10 cellular contexts compared by ENCODE assay signal in genomic region chr17:76670020-76670707, GRCh38. TPM values are rescaled to one million over a fixed set of nuclear protein-coding genes. Genes with fewer than 3 reads are reported as not detected.
A peak's percentile ranks its signal among the peaks of the same experiment; 100 is the strongest.
DNase-seq lines count a peak whose midpoint lies in the region; ATAC-seq and TF ChIP-seq lines count a peak whose summit lies in the region.
"Had no signal": no experiment of that assay in that cellular context is flagged by ENCODE, and none has a peak within 500 bp of the region (broad histone marks: within the 10 kb centered on the region; RNA-seq: fewer than 3 reads in every experiment).

No MANE protein-coding gene starts in this region.

- peak overlapping the region in 1 of 2 donors; percentile 93 for H3K27ac Mint-ChIP-seq in stimulated activated naive CD8-positive, alpha-beta T cell treated with anti-CD3 and anti-CD28 coated beads, Interleukin-15, amount 100 ng/mL, for 72 hours
- peak overlapping the region; percentile 81 for H3K27ac Mint-ChIP-seq in memory B cell

- peaks cover 3% of the 10 kb centered on the region for H3K36me3 Mint-ChIP-seq in memory B cell
- H3K36me3 Mint-ChIP-seq: CD14-positive monocyte had no signal

- TF ChIP-seq CTCF in astrocyte of the spinal cord (IDR thresholded peaks at IDR 0.05; ENCODE audit: low read depth, low read length) (no peak), ovary (IDR thresholded peaks at IDR 0.05) (no peak)

- no peak for DNase-seq in stimulated activated naive CD8-positive, alpha-beta T cell treated with anti-CD3 and anti-CD28 coated beads, Interleukin-15, amount 100 ng/mL, for 72 hours
- DNase-seq in stimulated activated naive CD8-positive, alpha-beta T cell treated with anti-CD3 and anti-CD28 coated beads, Interleukin-15, Interleukin-2, amounts not matched to agents 100 U/mL and 50 U/mL, for 24 hours: no peak
- DNase-seq in astrocyte of the spinal cord (ENCODE audit: low read depth, low spot score): peak; percentile 34
- DNase-seq in memory B cell (ENCODE audit: low spot score in 2 of 2): no peak
- DNase-seq in ovary: no peak
- no peak for DNase-seq in HT-29 (ENCODE audit: low spot score)
- DNase-seq in retina: no peak
- no peak for DNase-seq in HuH-7 (ENCODE audit: low spot score)

- H3K9me3 ChIP-seq in ovary: no peaks in the 10 kb centered on the region

- TF ChIP-seq EP300 in ovary (IDR thresholded peaks at IDR 0.05): no peak

- H3K4me3 ChIP-seq in astrocyte of the spinal cord (ENCODE audit: low read depth, low read length) (no peak overlapping the region), ovary (no peak overlapping the region)

- no peaks in the 10 kb centered on the region for H3K36me3 ChIP-seq in ovary

- peak overlapping the region; percentile 87 to 93 for H3K4me3 Mint-ChIP-seq in stimulated activated naive CD8-positive, alpha-beta T cell treated with anti-CD3 and anti-CD28 coated beads, Interleukin-15, amount 100 ng/mL, for 72 hours
- H3K4me3 Mint-ChIP-seq in memory B cell: peak overlapping the region; percentile 87

- H3K4me1 Mint-ChIP-seq in stimulated activated naive CD8-positive, alpha-beta T cell treated with anti-CD3 and anti-CD28 coated beads, Interleukin-15, amount 100 ng/mL, for 72 hours: peaks cover 39% of the 10 kb centered on the region
- peaks cover 10% of the 10 kb centered on the region for H3K4me1 Mint-ChIP-seq in memory B cell

- H3K27ac ChIP-seq in ovary: no peak overlapping the region

- no peaks in the 10 kb centered on the region for H3K27me3 ChIP-seq in ovary

- H3K27me3 Mint-ChIP-seq in stimulated activated naive CD8-positive, alpha-beta T cell treated with anti-CD3 and anti-CD28 coated beads, Interleukin-15, amount 100 ng/mL, for 72 hours: no peaks in the 10 kb centered on the region
- H3K27me3 Mint-ChIP-seq in memory B cell: peaks cover 7% of the 10 kb centered on the region

- in situ Hi-C loops in astrocyte of the spinal cord (cut with HindIII; ENCODE audit: low sequenced_read_pairs): no loop called here

- no peak for TF ChIP-seq POLR2A in ovary (IDR thresholded peaks at IDR 0.05)

- intact Hi-C loops in ovary (cut with DNase I): loop anchor here in 1 of 4 donors (10.0 kb wide), 1 partner anchor 55 kb away; the partner anchor contains the start of genes JMJD6 and METTL23

- H3K9me3 Mint-ChIP-seq in stimulated activated naive CD8-positive, alpha-beta T cell treated with anti-CD3 and anti-CD28 coated beads, Interleukin-15, amount 100 ng/mL, for 72 hours: no peaks in the 10 kb centered on the region
- peaks cover 2% of the 10 kb centered on the region for H3K9me3 Mint-ChIP-seq in memory B cell

- H3K4me1 ChIP-seq in ovary (ENCODE audit: insufficient read depth): peaks cover 12% of the 10 kb centered on the region

- ATAC-seq in stimulated activated naive CD8-positive, alpha-beta T cell treated with anti-CD3 and anti-CD28 coated beads, Interleukin-15, amount 100 ng/mL, for 72 hours: no peak
- ATAC-seq in stimulated activated naive CD8-positive, alpha-beta T cell treated with anti-CD3 and anti-CD28 coated beads, Interleukin-15, Interleukin-2, amounts not matched to agents 100 U/mL and 50 U/mL, for 24 hours: no peak
- ATAC-seq in memory B cell (ENCODE audit: low read depth): no peak

- 88 to 92% (median 90%) methylated on average over 9 of the region's 9 CpGs for WGBS in ovary, 3 donors

RNA-seq across cellular contexts. Expression of gene ST6GALNAC1, which starts 26.6 kb away (rescaled TPM):
- total RNA-seq in ovary: 10 to 100 TPM in 1 of 7 donors, 1 to 10 TPM in 4, under 1 TPM in 2; 0.73 to 10.5 (median 3.7) TPM
- 1 to 10 TPM; 3.6 to 6.1 TPM for polyA plus RNA-seq in ovary
- total RNA-seq in HT-29 (2014; rRNA removed; shearing (Covaris generic)): 5.3 and 9.6 TPM in 2 replicates
- polyA plus RNA-seq: CD14-positive monocyte, neural cell had no signal

RNA-seq across cellular contexts. Expression of gene MXRA7, which starts 40.6 kb away (rescaled TPM):
- 100 to 1,000 TPM; 107 to 210 (median 181) TPM for total RNA-seq in ovary
- polyA plus RNA-seq in ovary: 100 to 1,000 TPM; 199 to 759 TPM
- 0.23 and 0.99 TPM in 2 replicates for total RNA-seq in HT-29 (2014; rRNA removed; shearing (Covaris generic))

RNA-seq across cellular contexts. Expression of gene JMJD6, which starts 56.2 kb away (rescaled TPM):
- 10 to 100 TPM; 20.1 to 49.8 (median 38.1) TPM for total RNA-seq in ovary
- polyA plus RNA-seq in ovary: 10 to 100 TPM; 19.5 to 28.2 TPM
- 28.0 and 34.0 TPM in 2 replicates for total RNA-seq in HT-29 (2014; rRNA removed; shearing (Covaris generic))

RNA-seq across cellular contexts. Expression of gene METTL23, which starts 56.5 kb away (rescaled TPM):
- 10 to 100 TPM; 20.9 to 36.6 (median 31.8) TPM for total RNA-seq in ovary
- 10 to 100 TPM; 37.9 to 47.4 TPM for polyA plus RNA-seq in ovary
- total RNA-seq in HT-29 (2014; rRNA removed; shearing (Covaris generic)): 52.1 and 52.8 TPM in 2 replicates

Comparison
In these comparisons a context has a peak if more than half of its experiments do, and no peak if none do; other contexts are left out.
1. RNA of gene MXRA7, which starts 40.6 kb away (total RNA-seq): 107 to 210 TPM in ovary; 0.23 to 0.99 TPM in HT-29; every median in the first group is over 10 times any median in the second.